Comparison of ENCODE assay signal across 8 cellular contexts in genomic region chr7:65239707-65240352, GRCh38.
DNase-seq lines count a peak whose midpoint lies in the region; ATAC-seq, FAIRE-seq and TF ChIP-seq lines count a peak whose summit lies in the region.

No MANE protein-coding gene starts in this region.

- H3K27me3 ChIP-seq in BJ (ENCODE audit: control insufficient read depth, insufficient read depth, low read length) (peaks cover 2% of the 10 kb centered on the region), astrocyte (ENCODE audit: insufficient read depth, low read length) (no peaks in the 10 kb centered on the region), keratinocyte (ENCODE audit: control insufficient read depth, extremely low read depth, insufficient read depth, low read length) (peaks cover 25% of the 10 kb centered on the region), stomach (peaks cover 0 to 46% (median 17%) of the 10 kb centered on the region in 3 donors)

- H3K4me3 ChIP-seq in BJ (ENCODE audit: low read depth, low read length) (peak overlapping the region; percentile 23), astrocyte (ENCODE audit: insufficient read depth, low read depth, low read length) (peak overlapping the region; percentile 67), keratinocyte (ENCODE audit: control insufficient read depth in 2 of 3, extremely low read depth in 1 of 3, insufficient read depth in 2 of 3, low read depth in 1 of 3, low read length in 3 of 3) (peak overlapping the region; percentile 4 to 43 (median 35)), stomach (peak overlapping the region; percentile 49 to 63 (median 54))

- TF ChIP-seq CTCF in BJ (IDR thresholded peaks at IDR 0.05; ENCODE audit: insufficient read depth, low read depth, low read length) (no peak), astrocyte (IDR thresholded peaks at IDR 0.05; ENCODE audit: insufficient read depth, low read depth, low read length) (no peak), keratinocyte (optimal IDR thresholded peaks at IDR 0.05 in 1 of 3, IDR thresholded peaks at IDR 0.05 in 1 of 3, conservative IDR thresholded peaks at IDR 0.05 in 1 of 3; ENCODE audit: extremely low read depth in 1 of 3, insufficient read depth in 2 of 3, low read length in 3 of 3) (no peak), stomach (IDR thresholded peaks at IDR 0.05) (no peak)

- DNase-seq in BJ (ENCODE audit: low read depth) = no peak
- peak; percentile 44 for DNase-seq in HuH-7.5 (ENCODE audit: low spot score)
- peak; percentile 14 for DNase-seq in astrocyte (ENCODE audit: low read depth)
- no peak for DNase-seq in keratinocyte (ENCODE audit: low read depth, low spot score)
- DNase-seq in stomach = peak; percentile 52
- DNase-seq in LoVo (ENCODE audit: low spot score) = no peak

- 1 to 4% (median 2%) methylated on average over 35 to 52 of the region's 52 CpGs for WGBS in stomach, 5 donors

- H3K27ac ChIP-seq in astrocyte (ENCODE audit: low read depth, low read length) (no peak overlapping the region), keratinocyte (ENCODE audit: control insufficient read depth, insufficient read depth, low read length) (no peak overlapping the region), stomach (peak overlapping the region in 1 of 5 donors; percentile 32)

- peaks cover 3% of the 10 kb centered on the region for H3K9me3 Mint-ChIP-seq in astrocyte (ENCODE audit: unreplicated experiment)

- H2AFZ ChIP-seq in astrocyte (ENCODE audit: low read depth, low read length) (peak overlapping the region; percentile 96), keratinocyte (ENCODE audit: control insufficient read depth, low read length) (peak overlapping the region; percentile 76)

- no peaks in the 10 kb centered on the region for H3K9me1 ChIP-seq in keratinocyte (ENCODE audit: control insufficient read depth, extremely low read depth, insufficient read depth, low read length)

- POLR2A ChIA-PET in BJ (lab: Charles Lee) = no interaction called here

- H3K36me3 Mint-ChIP-seq in astrocyte (ENCODE audit: low read depth, unreplicated experiment) = peaks cover 2% of the 10 kb centered on the region

- dilution Hi-C loops in keratinocyte (cut with MboI; ENCODE audit: extremely low pct_ligation_motif_present, low sequenced_read_pairs) = no loop called here

- peaks cover 6% of the 10 kb centered on the region for H3K4me1 ChIP-seq in astrocyte (ENCODE audit: insufficient read depth, low read length)
- no peaks in the 10 kb centered on the region for H3K4me1 ChIP-seq in keratinocyte (ENCODE audit: control insufficient read depth, extremely low read depth, insufficient read depth, low read length)
- peaks cover 0 to 15% (median 13%) of the 10 kb centered on the region in 4 donors for H3K4me1 ChIP-seq in stomach

- peak overlapping the region; percentile 81 for H3K4me3 Mint-ChIP-seq in astrocyte (ENCODE audit: unreplicated experiment)

- no peak for TF ChIP-seq POLR2A in stomach (IDR thresholded peaks at IDR 0.05)

- H3K9ac ChIP-seq in astrocyte (ENCODE audit: low read length) (peak overlapping the region; percentile 74), keratinocyte (ENCODE audit: control insufficient read depth, extremely low read depth, insufficient read depth, low read length) (no peak overlapping the region)

- CTCF ChIA-PET in BJ (lab: Yijun Ruan, JAX) = no interaction called here

- H3K4me1 Mint-ChIP-seq in astrocyte (ENCODE audit: low read depth, unreplicated experiment) = no peaks in the 10 kb centered on the region

- peaks cover 15% of the 10 kb centered on the region for H3K27me3 Mint-ChIP-seq in astrocyte (ENCODE audit: low read depth, unreplicated experiment)

- ATAC-seq in HG02623 (IDR thresholded peaks at IDR 0.05; ENCODE audit: unreplicated experiment) (no peak), HG03521 (IDR thresholded peaks at IDR 0.05; ENCODE audit: unreplicated experiment) (no peak)

- intact Hi-C loops in stomach (cut with DNase I; ENCODE audit: low total_unique reads) = no loop called here

- H3K4me2 ChIP-seq in astrocyte (ENCODE audit: low read length) = peak overlapping the region; percentile 94
- peak overlapping the region; percentile 70 for H3K4me2 ChIP-seq in keratinocyte (ENCODE audit: control insufficient read depth, extremely low read depth, insufficient read depth, low read depth, low read length)

- no peaks in the 10 kb centered on the region for H3K79me2 ChIP-seq in astrocyte (ENCODE audit: insufficient read depth, low read length)
- H3K79me2 ChIP-seq in keratinocyte (ENCODE audit: control insufficient read depth, insufficient read depth, low read length) = no peaks in the 10 kb centered on the region

- H3K36me3 ChIP-seq in BJ (ENCODE audit: control insufficient read depth, insufficient read depth, low read length) (no peaks in the 10 kb centered on the region), astrocyte (ENCODE audit: insufficient read depth, low read length) (no peaks in the 10 kb centered on the region), keratinocyte (ENCODE audit: control insufficient read depth in 2 of 2, extremely low read depth in 1 of 2, insufficient read depth in 2 of 2, low read length in 2 of 2) (no peaks in the 10 kb centered on the region), stomach (no peaks in the 10 kb centered on the region)

- no peaks in the 10 kb centered on the region for H3K9me3 ChIP-seq in astrocyte (ENCODE audit: insufficient read depth, low read depth, low read length)
- no peaks in the 10 kb centered on the region for H3K9me3 ChIP-seq in keratinocyte (ENCODE audit: control insufficient read depth, low read depth, low read length)
- no peaks in the 10 kb centered on the region for H3K9me3 ChIP-seq in stomach

- H4K20me1 ChIP-seq in astrocyte (ENCODE audit: insufficient read depth, low read length) (no peaks in the 10 kb centered on the region), keratinocyte (ENCODE audit: control insufficient read depth, extremely low read depth, insufficient read depth, low read length) (no peaks in the 10 kb centered on the region)

- FAIRE-seq in astrocyte (lab: Jason Lieb, UNC) = no peak
- FAIRE-seq in keratinocyte (lab: Jason Lieb, UNC) = no peak

- TF ChIP-seq EP300 in stomach (IDR thresholded peaks at IDR 0.05) = no peak

- no peak overlapping the region for H3K27ac Mint-ChIP-seq in astrocyte (ENCODE audit: unreplicated experiment)

Comparison
In these comparisons a context has a peak if more than half of its experiments do, and no peak if none do; other contexts are left out.
1. DNase-seq: peak in HuH-7.5 (single experiment), astrocyte (single experiment) and stomach (single experiment); none in BJ (single experiment), keratinocyte (single experiment) and LoVo (single experiment).
2. Peak in every context shown above with its lines, with median percentiles within 50 percentile points of each other: H3K4me3 ChIP-seq.